9 cellular contexts compared by ENCODE assay signal in the genomic region with DNA sequence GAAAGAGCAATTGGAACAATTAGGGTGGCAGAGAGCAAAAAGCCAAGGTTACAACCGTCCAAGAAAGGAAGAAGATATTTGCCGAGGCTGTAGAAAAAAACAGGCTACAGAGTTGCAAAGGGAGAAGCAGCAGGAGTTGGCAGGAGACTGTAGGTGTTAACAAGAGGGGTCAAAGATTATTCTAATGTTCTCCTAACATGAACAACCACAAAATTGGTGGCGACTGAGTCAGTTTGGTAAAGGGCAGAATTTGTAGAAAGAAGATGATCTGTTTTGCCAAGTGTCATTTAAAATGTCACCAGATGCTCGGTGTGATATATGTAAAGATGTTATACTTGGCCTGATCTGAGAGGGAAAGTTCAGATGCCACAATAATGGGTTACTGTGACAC. TPM values are rescaled to one million over a fixed set of nuclear protein-coding genes. Genes with fewer than 3 reads are reported as not detected.
DNase-seq lines count a peak whose midpoint lies in the region; ATAC-seq and TF ChIP-seq lines count a peak whose summit lies in the region.
"Had no signal": no experiment of that assay in that cellular context is flagged by ENCODE, and none has a peak within 500 bp of the region (broad histone marks: within the 10 kb centered on the region; RNA-seq: fewer than 3 reads in every experiment).

No MANE protein-coding gene starts in this region.

- in situ Hi-C loops in astrocyte of the spinal cord (cut with HindIII; ENCODE audit: low sequenced_read_pairs): no loop called here

- no peak for TF ChIP-seq POLR2A in heart left ventricle (IDR thresholded peaks at IDR 0.05)
- no peak for TF ChIP-seq POLR2A in uterus (IDR thresholded peaks at IDR 0.05)

- peak overlapping the region; percentile 80 to 96 (median 91) for H3K27ac ChIP-seq in heart left ventricle
- H3K27ac ChIP-seq in uterus: peak overlapping the region; percentile 90 to 93

- H3K4me1 ChIP-seq in heart left ventricle (peaks cover 12 to 89% (median 66%) of the 10 kb centered on the region in 12 donors), uterus (no peaks in the 10 kb centered on the region)

- 14 to 18% (median 17%) methylated on average over 4 of the region's 4 CpGs for WGBS in heart left ventricle, 4 donors

- no peaks in the 10 kb centered on the region for H3K9me3 Mint-ChIP-seq in mesothelial cell of epicardium

- H3K36me3 ChIP-seq in heart left ventricle (peaks cover 0 to 7% (median 0%) of the 10 kb centered on the region in 9 donors), uterus (no peaks in the 10 kb centered on the region)

- DNase-seq in heart left ventricle (no peak), cardiac septum (ENCODE audit: low spot score) (no peak), astrocyte of the spinal cord (ENCODE audit: low read depth, low spot score) (no peak), mesothelial cell of epicardium (ENCODE audit: low spot score in 2 of 2, unreplicated experiment in 2 of 2) (no peak), uterus (no peak)
- no peak for DNase-seq in stimulated activated CD4-positive, alpha-beta T cell treated with anti-CD3 and anti-CD28 coated beads, Interleukin-4, amount 100 ng/mL, for 4 hours
- no peak for DNase-seq in stimulated activated naive CD4-positive, alpha-beta T cell (lab: John Stamatoyannopoulos, UW)

- H3K9me3 ChIP-seq in heart left ventricle: no peaks in the 10 kb centered on the region
- H3K9me3 ChIP-seq in uterus: no peaks in the 10 kb centered on the region

- H3K27me3 ChIP-seq in heart left ventricle (no peaks in the 10 kb centered on the region), uterus (no peaks in the 10 kb centered on the region)

- no peak for TF ChIP-seq CTCF in heart left ventricle (IDR thresholded peaks at IDR 0.05)
- TF ChIP-seq CTCF in astrocyte of the spinal cord (IDR thresholded peaks at IDR 0.05; ENCODE audit: low read depth, low read length): no peak
- no peak for TF ChIP-seq CTCF in mesothelial cell of epicardium (IDR thresholded peaks at IDR 0.05; ENCODE audit: unreplicated experiment)
- no peak for TF ChIP-seq CTCF in uterus (IDR thresholded peaks at IDR 0.05)

- intact Hi-C loops in heart left ventricle (cut with DNase I): loop anchor here in 5 of 10 donors (5.0 kb wide), 4 partner anchors 39 to 139 kb away; a partner anchor contains a TSS
- intact Hi-C loops in cardiac septum (cut with DNase I): loop anchor here (2.0 kb wide), 2 partner anchors 29 to 51 kb away; a partner anchor contains a TSS
- intact Hi-C loops in uterus (cut with DNase I; ENCODE audit: low total_unique reads): no loop called here

- H3K4me3 ChIP-seq in heart left ventricle: peak overlapping the region in 10 of 12 donors; percentile 56 to 87 (median 78)
- H3K4me3 ChIP-seq in astrocyte of the spinal cord (ENCODE audit: low read depth, low read length): peak overlapping the region; percentile 23
- H3K4me3 ChIP-seq in uterus: peak overlapping the region; percentile 74 to 84

- no peak for ATAC-seq in heart left ventricle
- ATAC-seq in HG03139 (IDR thresholded peaks at IDR 0.05; ENCODE audit: unreplicated experiment): no peak

- H3K27me3 Mint-ChIP-seq in mesothelial cell of epicardium (ENCODE audit: low read depth): no peaks in the 10 kb centered on the region

- peak overlapping the region; percentile 100 for H3K27ac Mint-ChIP-seq in mesothelial cell of epicardium

- peaks cover 66% of the 10 kb centered on the region for H3K4me1 Mint-ChIP-seq in mesothelial cell of epicardium

- peak overlapping the region; percentile 97 for H3K4me3 Mint-ChIP-seq in mesothelial cell of epicardium

- H3K36me3 Mint-ChIP-seq in mesothelial cell of epicardium: peaks cover 2% of the 10 kb centered on the region

RNA-seq across cellular contexts. Expression of a gene that starts 0.4 kb away (rescaled TPM):
- total RNA-seq in heart left ventricle (10 to 100 TPM; 32.5 to 65.3 (median 42.0) TPM), cardiac septum (31.0 TPM), mesothelial cell of epicardium (25.0 to 25.8 TPM (median 25.4 TPM) in 3 replicates), uterus (10 to 100 TPM in 3 of 4 donors, 1 to 10 TPM in 1; 10.0 to 26.4 (median 20.1) TPM)
- polyA plus RNA-seq in heart left ventricle: 10 to 100 TPM; 15.1 to 22.8 TPM

RNA-seq across cellular contexts. Expression of a gene that starts 1.1 kb away (rescaled TPM):
- total RNA-seq in heart left ventricle: 10 to 100 TPM; 37.6 to 98.4 (median 54.2) TPM
- polyA plus RNA-seq in heart left ventricle: 10 to 100 TPM; 18.5 to 20.4 TPM
- total RNA-seq in cardiac septum: 49.1 TPM
- 29.7 to 31.7 TPM (median 30.9 TPM) in 3 replicates for total RNA-seq in mesothelial cell of epicardium
- 10 to 100 TPM in 3 of 4 donors, 1 to 10 TPM in 1; 10.0 to 37.7 (median 24.6) TPM for total RNA-seq in uterus

RNA-seq across cellular contexts. Expression of a gene that starts 25.8 kb away (rescaled TPM):
- total RNA-seq in heart left ventricle (1 to 10 TPM in 1 of 9 donors, under 1 TPM in 3, not detected in 5; 0.12 to 2.0 (median 0.35) TPM), cardiac septum (0.16 TPM), mesothelial cell of epicardium (1.2 TPM in 3 replicates), uterus (10 to 100 TPM in 1 of 4 donors, 1 to 10 TPM in 3; 2.3 to 54.3 (median 6.2) TPM)
- under 1 TPM in 1 of 2 donors, not detected in 1; 0.19 TPM for polyA plus RNA-seq in heart left ventricle
- total RNA-seq: pulmonary artery endothelial cell had no signal

RNA-seq across cellular contexts. Expression of a gene that starts 28.5 kb away (rescaled TPM):
- total RNA-seq in heart left ventricle (under 1 TPM in 7 of 9 donors, not detected in 2; 0.09 to 0.59 (median 0.38) TPM), cardiac septum (0.32 TPM), mesothelial cell of epicardium (4.2 to 5.7 TPM (median 4.6 TPM) in 3 replicates), uterus (under 1 TPM in 2 of 4 donors, not detected in 2; 0.24 to 0.55 TPM)
- polyA plus RNA-seq in heart left ventricle: under 1 TPM; 0.07 to 0.65 TPM

RNA-seq across cellular contexts. Expression of a gene that starts 33.2 kb away (rescaled TPM):
- 100 to 1,000 TPM in 2 of 9 donors, 10 to 100 TPM in 7; 51.7 to 113 (median 76.1) TPM for total RNA-seq in heart left ventricle
- polyA plus RNA-seq in heart left ventricle: 10 to 100 TPM; 72.0 to 94.1 TPM
- total RNA-seq in cardiac septum: 76.0 TPM
- 127 to 137 TPM (median 132 TPM) in 3 replicates for total RNA-seq in mesothelial cell of epicardium
- 100 to 1,000 TPM in 3 of 4 donors, 10 to 100 TPM in 1; 74.9 to 191 (median 147) TPM for total RNA-seq in uterus

Comparison
In these comparisons a context has a peak if more than half of its experiments do, and no peak if none do; other contexts are left out.
1. H3K4me3 ChIP-seq: peak in every context shown above with its lines; median percentile 79 in uterus; 78 in heart left ventricle; 23 in astrocyte of the spinal cord.